Comparison of ENCODE assay signal across 1 cellular context in the genomic region with DNA sequence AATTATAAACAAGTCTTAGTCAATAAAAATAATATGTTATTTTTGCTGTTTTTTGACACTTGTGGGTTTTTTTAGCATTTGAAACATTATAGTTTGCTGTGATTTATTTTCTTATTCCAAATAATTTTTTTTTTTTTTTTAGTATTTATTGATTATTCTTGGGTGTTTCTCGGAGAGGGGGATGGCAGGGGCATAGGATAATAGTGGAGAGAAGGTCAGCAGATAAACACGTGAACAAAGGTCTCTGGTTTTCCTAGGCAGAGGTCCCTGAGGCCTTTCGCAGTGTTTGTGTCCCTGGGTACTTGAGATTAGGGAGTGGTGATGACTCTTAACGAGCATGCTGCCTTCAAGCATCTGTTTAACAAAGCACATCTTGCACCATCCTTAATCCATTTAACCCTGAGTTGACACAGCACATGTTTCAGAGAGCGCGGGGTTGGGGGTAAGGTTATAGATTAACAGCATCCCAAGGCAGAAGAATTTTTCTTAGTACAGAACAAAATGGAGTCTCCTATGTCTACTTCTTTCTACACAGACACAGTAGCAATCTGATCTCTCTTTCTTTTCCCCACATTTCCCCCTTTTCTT. TPM values are rescaled to one million over a fixed set of nuclear protein-coding genes. Genes with fewer than 3 reads are reported as not detected.
"Had no signal": no experiment of that assay in that cellular context is flagged by ENCODE, and none has a peak within 500 bp of the region (broad histone marks: within the 10 kb centered on the region; RNA-seq: fewer than 3 reads in every experiment).

No MANE protein-coding gene starts in this region.

RNA-seq across cellular contexts. Expression of gene REEP1, which starts 8.5 kb away (rescaled TPM):
- total RNA-seq: natural killer cell treated with Interleukin-12 subunit alpha and Interleukin-12 subunit beta and Interleukin-15 and Interleukin-18, amount 100 ng/mL, for 72 hours had no signal
